In the genomic region with DNA sequence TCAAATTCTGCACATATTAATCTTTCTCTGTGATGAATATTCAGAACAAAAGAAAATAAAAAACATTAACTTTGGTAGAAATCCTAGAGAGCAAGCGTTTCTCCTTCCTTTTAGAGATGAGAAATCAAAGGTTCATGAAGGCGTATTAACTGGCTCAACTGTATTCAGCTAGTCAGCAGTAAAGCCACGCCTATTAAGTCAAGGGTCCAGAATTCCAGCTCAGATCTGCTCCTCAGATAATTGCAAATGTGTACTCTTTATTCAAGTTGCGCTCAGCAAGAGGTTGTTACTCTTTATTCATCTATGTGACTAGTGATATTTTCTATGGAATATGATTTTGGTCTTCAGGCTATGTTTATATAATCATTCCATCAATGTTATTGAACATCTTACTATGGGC, we compare ENCODE assay signal across 25 cellular contexts.
"Had no signal": no experiment of that assay in that cellular context is flagged by ENCODE, and none has a peak within 500 bp of the region (broad histone marks: within the 10 kb centered on the region; RNA-seq: fewer than 3 reads in every experiment).

No MANE protein-coding gene starts in this region.

- H3K9me3 ChIP-seq: esophagus squamous epithelium, heart right ventricle, lower lobe of right lung, prostate gland, thyroid gland, vagina had no signal

- DNase-seq: dermis blood vessel endothelial cell; effector memory CD4-positive, alpha-beta T cell; esophagus squamous epithelium; foreskin melanocyte; glutamatergic neuron; heart right ventricle; hypothalamus; immature natural killer cell; left ventricle myocardium superior; lower lobe of right lung; naive thymus-derived CD8-positive, alpha-beta T cell; nephron progenitor cell; nucleus accumbens; right cardiac atrium; stimulated activated CD4-positive, alpha-beta T cell treated with anti-CD3 and anti-CD28 coated beads, Interleukin-15, amount 100 ng/mL, for 24 hours; stimulated activated CD4-positive, alpha-beta T cell treated with anti-CD3 and anti-CD28 coated beads, Interleukin-2, amount 100 ng/mL, for 48 hours; stimulated activated naive B cell treated with anti-CD40 and anti-IgM and Interleukin-4, amounts not matched to agents 10 μg/mL and 1 μg/mL and 100 μg/mL, for 72 hours; stimulated activated naive CD8-positive, alpha-beta T cell treated with anti-CD3 and anti-CD28 coated beads, Interleukin-15, amount 100 ng/mL, for 72 hours; thyroid gland; trophoblast cell had no signal

- FAIRE-seq: keratinocyte had no signal

- H3K4me3 ChIP-seq: coronary artery, esophagus squamous epithelium, heart right ventricle, lower lobe of right lung, prostate gland, skin epidermis, thyroid gland, vagina had no signal

- H3K36me3 ChIP-seq: heart right ventricle, lower lobe of right lung, prostate gland, thyroid gland, vagina had no signal

- H3K4me1 ChIP-seq: prostate gland had no signal

- H3K27me3 ChIP-seq: esophagus squamous epithelium, heart right ventricle, thyroid gland, vagina had no signal

- H3K27ac ChIP-seq: coronary artery, esophagus squamous epithelium, heart right ventricle, lower lobe of right lung, prostate gland, skin epidermis, thyroid gland, vagina had no signal
